In genomic region chrX:16075087-16075486, GRCh38 we compare ENCODE assay signal across 21 cellular contexts. TPM values are rescaled to one million over a fixed set of nuclear protein-coding genes. Genes with fewer than 3 reads are reported as not detected.
DNase-seq lines count a peak whose midpoint lies in the region; ATAC-seq, FAIRE-seq and TF ChIP-seq lines count a peak whose summit lies in the region.
"Had no signal": no experiment of that assay in that cellular context is flagged by ENCODE, and none has a peak within 500 bp of the region (broad histone marks: within the 10 kb centered on the region; RNA-seq: fewer than 3 reads in every experiment).

No MANE protein-coding gene starts in this region.

- no peaks in the 10 kb centered on the region for H3K36me3 ChIP-seq in PC-3 (ENCODE audit: low read depth, low read length)
- no peaks in the 10 kb centered on the region for H3K36me3 ChIP-seq in right lobe of liver
- H3K36me3 ChIP-seq: Peyer's patch, SJCRH30 had no signal

- FAIRE-seq in HTR-8/SVneo (lab: Jason Lieb, UNC): peak; percentile 9
- FAIRE-seq: D721Med had no signal

- no TSS peak for BruUV-seq in PC-3 (replicated peaks; lab: Mats Ljungman, UMichigan)

- H3K27me3 ChIP-seq in PC-3 (ENCODE audit: low read length): no peaks in the 10 kb centered on the region
- no peaks in the 10 kb centered on the region for H3K27me3 ChIP-seq in right lobe of liver
- H3K27me3 ChIP-seq: Peyer's patch, SJCRH30 had no signal

- H2AFZ ChIP-seq in PC-3 (ENCODE audit: low read length): no peak overlapping the region

- no peak overlapping the region for H3K4me3 ChIP-seq in PC-3 (ENCODE audit: low read length)
- no peak overlapping the region for H3K4me3 ChIP-seq in right lobe of liver
- H3K4me3 ChIP-seq: Peyer's patch, SJCRH30 had no signal

- intact Hi-C loops in PC-3 (cut with micrococcal nuclease) (no loop called here), right lobe of liver (cut with DNase I) (no loop called here)

- CTCF ChIA-PET in PC-3 (lab: Charles Lee): no interaction called here

- no peak overlapping the region for H3K4me2 ChIP-seq in PC-3 (ENCODE audit: low read length)

- ATAC-seq in PC-3: no peak
- ATAC-seq in right lobe of liver: no peak

- no peak overlapping the region for H3K9ac ChIP-seq in PC-3 (ENCODE audit: low read length)

- DNase-seq in A172 (ENCODE audit: low spot score) (peak; percentile 13), HTR-8/SVneo (ENCODE audit: insufficient read length, low spot score) (no peak), PC-3 (peak; percentile 7), myocyte (ENCODE audit: low read depth) (peak; percentile 60), hippocampal formation (lab: John Stamatoyannopoulos, UW) (no peak), right lobe of liver (no peak)
- DNase-seq in stimulated activated CD4-positive, alpha-beta T cell treated with anti-CD3 and anti-CD28 coated beads, Interleukin-4, amount 100 ng/mL, for 1 hour: no peak
- DNase-seq in activated CD4-positive, alpha-beta T cell treated with anti-CD3 and anti-CD28 coated beads for 1 hour: no peak
- DNase-seq: 8988T; DMS53; H9; NCI-H1105; NCI-H146; NCI-H2029; NCI-H2227 treated with DMSO at 0.1 percent for 48 hours; NCI-H510A treated with DMSO at 0.1 percent for 48 hours; NCI-H748 treated with DMSO at 0.1 percent for 48 hours; NK-92 treated with Interleukin-12 subunit alpha and Interleukin-12 subunit beta, amount 100 ng/mL, for 24 hours; Peyer's patch; SJCRH30 had no signal

- no peak for TF ChIP-seq POLR2A in right lobe of liver (IDR thresholded peaks at IDR 0.05)

- WGBS in right lobe of liver (ENCODE audit: insufficient coverage, low coverage, low lambda C conversion rate, missing lambda C conversion rate): 50% methylated on average over 1 of the region's 1 CpG

- H3K4me1 ChIP-seq in PC-3 (ENCODE audit: insufficient read depth, low read length) (0 out of 2 replicates have a peak, but pooled peaks cover 3% of the 10 kb centered on the region), right lobe of liver (no peaks in the 10 kb centered on the region)
- H3K4me1 ChIP-seq: Peyer's patch, SJCRH30 had no signal

- H3K9me2 ChIP-seq in PC-3 (replicated peaks; ENCODE audit: low read length): no peaks in the 10 kb centered on the region

- H3F3A ChIP-seq in PC-3 (ENCODE audit: low read length, unreplicated experiment): no peaks in the 10 kb centered on the region

- POLR2A ChIA-PET in PC-3 (lab: Charles Lee; ENCODE audit: unreplicated experiment): no interaction called here

- no peaks in the 10 kb centered on the region for H3K9me3 ChIP-seq in PC-3 (ENCODE audit: low read length)
- no peaks in the 10 kb centered on the region for H3K9me3 ChIP-seq in right lobe of liver
- H3K9me3 ChIP-seq: Peyer's patch, SJCRH30 had no signal

- no peak for TF ChIP-seq CTCF in PC-3 (conservative IDR thresholded peaks at IDR 0.05; ENCODE audit: low read depth, low read length)
- TF ChIP-seq CTCF in right lobe of liver (IDR thresholded peaks at IDR 0.05): no peak

- H4K20me1 ChIP-seq in PC-3 (ENCODE audit: low read length): no peaks in the 10 kb centered on the region

- H3K79me2 ChIP-seq in PC-3 (ENCODE audit: low read length): no peaks in the 10 kb centered on the region

- no peak overlapping the region for H3K27ac ChIP-seq in PC-3 (ENCODE audit: low read length)
- H3K27ac ChIP-seq in right lobe of liver: no peak overlapping the region
- H3K27ac ChIP-seq: Peyer's patch, SJCRH30 had no signal

RNA-seq across cellular contexts. Expression of gene GRPR, which starts 48.3 kb away (rescaled TPM):
- total RNA-seq in A172 (2014; rRNA removed; shearing (Covaris generic)): 0.69 and 1.2 TPM in 2 replicates
- total RNA-seq in PC-3 (2014; rRNA removed) (22.5 and 26.5 TPM in 2 replicates), myocyte (0.13 TPM in 1 of 2 replicates, not detected in the other), right lobe of liver (not detected)
- 0.04 TPM for polyA plus RNA-seq in myocyte (2012)
- total RNA-seq: Peyer's patch had no signal

Comparison
In these comparisons a context has a peak if more than half of its experiments do, and no peak if none do; other contexts are left out.
1. DNase-seq: peak in A172 (single experiment), PC-3 (single experiment) and myocyte (single experiment); none in HTR-8/SVneo (single experiment), hippocampal formation (0 of 2), stimulated activated CD4-positive, alpha-beta T cell treated with anti-CD3 and anti-CD28 coated beads, Interleukin-4, amount 100 ng/mL, for 1 hour (single experiment), activated CD4-positive, alpha-beta T cell treated with anti-CD3 and anti-CD28 coated beads for 1 hour (single experiment) and right lobe of liver (0 of 3).
2. RNA of gene GRPR, which starts 48.3 kb away (total RNA-seq): 22.5 to 26.5 TPM in PC-3; 0.69 to 1.2 TPM in A172, 0.13 TPM in myocyte and not detected in right lobe of liver; every median in the first group is over 10 times any median in the second.